ENCODE assay signal across 2 cellular contexts in genomic region chr7:78402096-78402495, GRCh38.
TF ChIP-seq lines count a peak whose summit lies in the region.

No MANE protein-coding gene starts in this region.

TF ChIP-seq in IMR-90, 13 proteins besides CTCF, POLR2A, EP300 and RAD21:
- TF ChIP-seq RCOR1 (IDR thresholded peaks at IDR 0.05; ENCODE audit: insufficient replicate concordance, low read length) (no peak), MAZ (IDR thresholded peaks at IDR 0.05; ENCODE audit: borderline replicate concordance, low read depth, low read length) (no peak), RFX5 (IDR thresholded peaks at IDR 0.05; ENCODE audit: low read depth, low read length) (no peak), MAFK (IDR thresholded peaks at IDR 0.05; ENCODE audit: low read depth, low read length) (no peak), MXI1 (IDR thresholded peaks at IDR 0.05; ENCODE audit: borderline replicate concordance, low read depth, low read length) (no peak)
TF ChIP-seq in IMR-90: peak in this region for 0.

TF ChIP-seq in H1, 55 proteins besides CTCF, POLR2A, EP300 and RAD21:
- TF ChIP-seq RBBP5 (IDR thresholded peaks at IDR 0.05; ENCODE audit: borderline replicate concordance, low read depth, low read length) (no peak), ATF3 (IDR thresholded peaks at IDR 0.05; ENCODE audit: insufficient read depth, low read depth, low read length) (no peak), YY1 (IDR thresholded peaks at IDR 0.05; ENCODE audit: low read depth, low read length) (no peak), ASH2L (IDR thresholded peaks at IDR 0.05; ENCODE audit: low read length) (no peak), SP2 (IDR thresholded peaks at IDR 0.05; ENCODE audit: low read length) (no peak), SIRT6 (IDR thresholded peaks at IDR 0.05; ENCODE audit: low read length) (no peak), CBX8 (IDR thresholded peaks at IDR 0.05; ENCODE audit: borderline replicate concordance, low read depth, low read length) (no peak), JUN (IDR thresholded peaks at IDR 0.05; ENCODE audit: low read depth, low read length) (no peak), MAX (IDR thresholded peaks at IDR 0.05) (no peak), GTF2F1 (IDR thresholded peaks at IDR 0.05; ENCODE audit: borderline replicate concordance, low read depth, low read length) (no peak), CBX5 (IDR thresholded peaks at IDR 0.05; ENCODE audit: low read depth, low read length) (no peak), POU5F1 (IDR thresholded peaks at IDR 0.05; ENCODE audit: low read depth, low read length) (no peak), POLR2AphosphoS5 (IDR thresholded peaks at IDR 0.05; ENCODE audit: low read depth, low read length) (no peak), TBP (IDR thresholded peaks at IDR 0.05; ENCODE audit: low read depth, low read length) (no peak), CHD1 (IDR thresholded peaks at IDR 0.05; ENCODE audit: low read depth, low read length) (no peak), GABPA (IDR thresholded peaks at IDR 0.05; ENCODE audit: borderline replicate concordance, insufficient read depth, low read length) (no peak), RFX5 (IDR thresholded peaks at IDR 0.05; ENCODE audit: borderline replicate concordance, low read depth, low read length) (no peak), MAFK (IDR thresholded peaks at IDR 0.05; ENCODE audit: low read depth, low read length) (no peak), SAP30 (IDR thresholded peaks at IDR 0.05; ENCODE audit: insufficient read depth, insufficient replicate concordance, low read length) (no peak)
